9 cellular contexts compared by ENCODE assay signal in genomic region chr9:113620016-113620376, GRCh38.
A peak's percentile ranks its signal among the peaks of the same experiment; 100 is the strongest.
DNase-seq lines count a peak whose midpoint lies in the region; ATAC-seq and TF ChIP-seq lines count a peak whose summit lies in the region.
"Had no signal": no experiment of that assay in that cellular context is flagged by ENCODE, and none has a peak within 500 bp of the region (broad histone marks: within the 10 kb centered on the region; RNA-seq: fewer than 3 reads in every experiment).

No MANE protein-coding gene starts in this region.

- peak overlapping the region; percentile 83 for H3K4me2 ChIP-seq in fibroblast of lung (ENCODE audit: extremely low read depth, insufficient read depth, low read length)

- H3K4me3 Mint-ChIP-seq in immature natural killer cell = no peak overlapping the region

- ATAC-seq in GM21576 (IDR thresholded peaks at IDR 0.05; ENCODE audit: unreplicated experiment) = no peak

- H3K79me2 ChIP-seq in ACC112 (ENCODE audit: control insufficient read depth, insufficient read depth, low read length, unreplicated experiment) = no peaks in the 10 kb centered on the region
- no peaks in the 10 kb centered on the region for H3K79me2 ChIP-seq in fibroblast of lung (ENCODE audit: control insufficient read depth, insufficient read depth, low read length)

- DNase-seq in NT2/D1 (ENCODE audit: low read depth, low spot score) (no peak), fibroblast of lung (ENCODE audit: low read depth in 2 of 2) (no peak), ovary (no peak), MV-4-11 (lab: John Stamatoyannopoulos, UW) (no peak), immature natural killer cell (no peak), SKM-1 (lab: John Stamatoyannopoulos, UW; ENCODE audit: unreplicated experiment) (no peak)
- DNase-seq: NCI-H1417 treated with DMSO at 0.1 percent for 48 hours had no signal

- H3K4me1 ChIP-seq in ACC112 (ENCODE audit: control insufficient read depth, insufficient read depth, low read length, unreplicated experiment) (peaks cover 54% of the 10 kb centered on the region), NT2/D1 (ENCODE audit: insufficient read depth, insufficient read length) (peaks cover 44% of the 10 kb centered on the region), fibroblast of lung (ENCODE audit: control insufficient read depth, extremely low read depth, insufficient read depth, low read length) (peaks cover 44% of the 10 kb centered on the region), ovary (ENCODE audit: insufficient read depth) (peaks cover 19% of the 10 kb centered on the region)

- intact Hi-C loops in ovary (cut with DNase I) = no loop called here

- H3K9ac ChIP-seq in NT2/D1 (ENCODE audit: insufficient read length, low read depth) = peak overlapping the region; percentile 68
- H3K9ac ChIP-seq in fibroblast of lung (ENCODE audit: insufficient read depth, low read length) = peak overlapping the region; percentile 53

- H3K27me3 ChIP-seq in ACC112 (ENCODE audit: insufficient read depth, low read length) = no peaks in the 10 kb centered on the region
- no peaks in the 10 kb centered on the region for H3K27me3 ChIP-seq in NT2/D1 (ENCODE audit: insufficient read depth, insufficient read length)
- H3K27me3 ChIP-seq in fibroblast of lung (ENCODE audit: control insufficient read depth, insufficient read depth, low read length) = no peaks in the 10 kb centered on the region
- H3K27me3 ChIP-seq in ovary = no peaks in the 10 kb centered on the region

- no peak overlapping the region for H3K27ac Mint-ChIP-seq in immature natural killer cell

- peaks cover 0 to 3% (median 0%) of the 10 kb centered on the region in 3 donors for H3K36me3 Mint-ChIP-seq in immature natural killer cell

- H3K27ac ChIP-seq in ACC112 (ENCODE audit: low read depth, low read length) = peak overlapping the region; percentile 96
- peak overlapping the region; percentile 98 for H3K27ac ChIP-seq in fibroblast of lung (ENCODE audit: insufficient read depth, low read length)
- peak overlapping the region; percentile 43 to 55 for H3K27ac ChIP-seq in ovary

- H3K36me3 ChIP-seq in ACC112 (ENCODE audit: insufficient read depth, low read length) (no peaks in the 10 kb centered on the region), NT2/D1 (ENCODE audit: insufficient read depth, insufficient read length, low read length) (no peaks in the 10 kb centered on the region), fibroblast of lung (ENCODE audit: control insufficient read depth, insufficient read depth, low read length) (no peaks in the 10 kb centered on the region), ovary (no peaks in the 10 kb centered on the region)

- H3K4me1 Mint-ChIP-seq in immature natural killer cell = no peaks in the 10 kb centered on the region

- no peaks in the 10 kb centered on the region for H4K20me1 ChIP-seq in fibroblast of lung (ENCODE audit: control insufficient read depth, extremely low read depth, insufficient read depth, low read length)

- TF ChIP-seq CTCF in fibroblast of lung (conservative IDR thresholded peaks at IDR 0.05 in 1 of 2, IDR thresholded peaks at IDR 0.05 in 1 of 2; ENCODE audit: low read depth in 1 of 2, low read length in 2 of 2) (no peak), ovary (IDR thresholded peaks at IDR 0.05) (no peak)

- H2AFZ ChIP-seq in ACC112 (ENCODE audit: low read length, unreplicated experiment) = peak overlapping the region; percentile 42
- no peak overlapping the region for H2AFZ ChIP-seq in fibroblast of lung (ENCODE audit: low read length)

- H3K9me3 ChIP-seq in NT2/D1 (ENCODE audit: insufficient read depth, low read length) (no peaks in the 10 kb centered on the region), fibroblast of lung (ENCODE audit: control insufficient read depth, insufficient read depth, low read depth, low read length) (no peaks in the 10 kb centered on the region), ovary (no peaks in the 10 kb centered on the region)

- peaks cover 1 to 3% (median 2%) of the 10 kb centered on the region in 3 donors for H3K27me3 Mint-ChIP-seq in immature natural killer cell (ENCODE audit: low read depth in 3 of 3)

- no peak for TF ChIP-seq EP300 in ovary (IDR thresholded peaks at IDR 0.05)

- 62 to 78% (median 69%) methylated on average over 7 of the region's 7 CpGs for WGBS in ovary, 3 donors

- no peak for TF ChIP-seq POLR2A in ovary (IDR thresholded peaks at IDR 0.05)

- H3K4me3 ChIP-seq in ACC112 (ENCODE audit: low read depth, low read length) = no peak overlapping the region
- no peak overlapping the region for H3K4me3 ChIP-seq in NT2/D1 (ENCODE audit: insufficient read length, low read depth)
- H3K4me3 ChIP-seq in fibroblast of lung (replicated peaks in 1 of 4; ENCODE audit: control extremely low read depth in 1 of 4, insufficient read depth in 1 of 4, low read depth in 3 of 4, low read length in 4 of 4) = no peak overlapping the region
- no peak overlapping the region for H3K4me3 ChIP-seq in ovary

- H3K9me3 Mint-ChIP-seq in immature natural killer cell = no peaks in the 10 kb centered on the region
